In genomic region chr17:75456417-75457046, GRCh38 we compare ENCODE assay signal across 8 cellular contexts. TPM values are rescaled to one million over a fixed set of nuclear protein-coding genes. Genes with fewer than 3 reads are reported as not detected.
DNase-seq lines count a peak whose midpoint lies in the region; ATAC-seq and TF ChIP-seq lines count a peak whose summit lies in the region.

Gene TMEM94, plus strand, starts transcription at chr17:75456635. Its CDS starts 15,271 bp downstream, at chr17:75471906.

- H3K4me1 ChIP-seq in osteoblast (ENCODE audit: insufficient read depth, low read length) (peaks cover 15% of the 10 kb centered on the region), thoracic aorta (ENCODE audit: control insufficient read depth in 1 of 2, low read depth in 2 of 2) (peaks cover 16 to 38% of the 10 kb centered on the region in 2 donors)

- peak within 1 kb of the TSS; percentile 95 for H2AFZ ChIP-seq in osteoblast (ENCODE audit: low read length)

- H3K27ac Mint-ChIP-seq in activated naive CD8-positive, alpha-beta T cell = peak within 1 kb of the TSS; percentile 85
- peak within 1 kb of the TSS; percentile 99 for H3K27ac Mint-ChIP-seq in glutamatergic neuron (ENCODE audit: unreplicated experiment)

- H3K36me3 ChIP-seq in osteoblast (ENCODE audit: insufficient read depth, low read length) (no peaks in the 10 kb centered on the region), thoracic aorta (no peaks in the 10 kb centered on the region)

- H3K27me3 Mint-ChIP-seq in activated naive CD8-positive, alpha-beta T cell = no peaks in the 10 kb centered on the region
- peaks cover 6% of the 10 kb centered on the region for H3K27me3 Mint-ChIP-seq in glutamatergic neuron (ENCODE audit: unreplicated experiment)

- ATAC-seq in HG02610 (IDR thresholded peaks at IDR 0.05; ENCODE audit: unreplicated experiment) (peak; percentile 89), thoracic aorta (ENCODE audit: insufficient number of reproducible peaks, low FRiP score, low read depth) (peak; percentile 95)

- H3K9me3 Mint-ChIP-seq in activated naive CD8-positive, alpha-beta T cell (ENCODE audit: low read depth) = no peaks in the 10 kb centered on the region
- peaks cover 3% of the 10 kb centered on the region for H3K9me3 Mint-ChIP-seq in glutamatergic neuron (ENCODE audit: unreplicated experiment)

- H3K4me3 Mint-ChIP-seq in activated naive CD8-positive, alpha-beta T cell = peak within 1 kb of the TSS; percentile 93
- peak within 1 kb of the TSS; percentile 99 for H3K4me3 Mint-ChIP-seq in glutamatergic neuron (ENCODE audit: unreplicated experiment)

- peaks cover 34% of the 10 kb centered on the region for H3K79me2 ChIP-seq in osteoblast (ENCODE audit: insufficient read depth, low read length)

- no peaks in the 10 kb centered on the region for H4K20me1 ChIP-seq in osteoblast (ENCODE audit: insufficient read depth, low read length)

- H3K9me3 ChIP-seq in osteoblast (ENCODE audit: low read depth, low read length) = no peaks in the 10 kb centered on the region
- no peaks in the 10 kb centered on the region for H3K9me3 ChIP-seq in thoracic aorta

- H3K4me2 ChIP-seq in osteoblast (ENCODE audit: insufficient read depth, low read length) = peak within 1 kb of the TSS; percentile 99

- DNase-seq in NCI-H1105 (lab: John Stamatoyannopoulos, UW) (peak; percentile 97), SKM-1 treated with dmso at 0.1 percent for 144 hours (lab: John Stamatoyannopoulos, UW; ENCODE audit: unreplicated experiment) (peak; percentile 97), glutamatergic neuron (peak; percentile 92), osteoblast (ENCODE audit: insufficient read length, low spot score, missing footprints) (peak; percentile 97), thoracic aorta (ENCODE audit: low spot score) (peak; percentile 91)

- H3K27me3 ChIP-seq in osteoblast (ENCODE audit: insufficient read depth, low read length) (no peaks in the 10 kb centered on the region), thoracic aorta (replicated peaks; ENCODE audit: insufficient read depth) (no peaks in the 10 kb centered on the region)

- no peak for TF ChIP-seq CTCF in glutamatergic neuron (IDR thresholded peaks at IDR 0.05; ENCODE audit: partially characterized antibody, unreplicated experiment)
- no peak for TF ChIP-seq CTCF in osteoblast (IDR thresholded peaks at IDR 0.05; ENCODE audit: extremely low read depth, low read depth, low read length)
- no peak for TF ChIP-seq CTCF in thoracic aorta (IDR thresholded peaks at IDR 0.05)

- peak within 1 kb of the TSS; percentile 88 for H3K27ac ChIP-seq in osteoblast (ENCODE audit: low read depth, low read length)
- peak within 1 kb of the TSS; percentile 91 to 92 for H3K27ac ChIP-seq in thoracic aorta

- H3K4me1 Mint-ChIP-seq in activated naive CD8-positive, alpha-beta T cell (ENCODE audit: low read depth) = peaks cover 34% of the 10 kb centered on the region
- peaks cover 16% of the 10 kb centered on the region for H3K4me1 Mint-ChIP-seq in glutamatergic neuron (ENCODE audit: low read depth, unreplicated experiment)

- H3K4me3 ChIP-seq in GM08714 (ENCODE audit: low read length) = peak within 1 kb of the TSS; percentile 87
- H3K4me3 ChIP-seq in osteoblast (ENCODE audit: insufficient read depth, low read length) = peak within 1 kb of the TSS; percentile 99
- H3K4me3 ChIP-seq in thoracic aorta = peak within 1 kb of the TSS; percentile 89

- no peaks in the 10 kb centered on the region for H3K36me3 Mint-ChIP-seq in activated naive CD8-positive, alpha-beta T cell
- no peaks in the 10 kb centered on the region for H3K36me3 Mint-ChIP-seq in glutamatergic neuron (ENCODE audit: unreplicated experiment)

RNA-seq across cellular contexts. Expression of gene TMEM94, which starts in this region (rescaled TPM):
- total RNA-seq in glutamatergic neuron (ENCODE audit: unreplicated experiment) = 117 TPM
- total RNA-seq in osteoblast = 33.3 and 38.0 TPM in 2 replicates
- 10 to 100 TPM; 57.1 to 83.4 TPM for total RNA-seq in thoracic aorta

Comparison
In these comparisons a context has a peak if more than half of its experiments do, and no peak if none do; other contexts are left out.
1. Peak in every context shown above with its lines: DNase-seq, ATAC-seq, H3K4me3 ChIP-seq and H3K27ac ChIP-seq.